In genomic region chr2:242085941-242086621, GRCh38 we compare ENCODE assay signal across 8 cellular contexts.
DNase-seq lines count a peak whose midpoint lies in the region; ATAC-seq and TF ChIP-seq lines count a peak whose summit lies in the region.

No MANE protein-coding gene starts in this region.

- peaks cover 10% of the 10 kb centered on the region; the same call in 1 of the 2 replicates for H3K27me3 ChIP-seq in BLaER1
- H3K27me3 ChIP-seq in SJSA1 (replicated peaks): no peaks in the 10 kb centered on the region

- H3K9ac ChIP-seq in BLaER1: peak overlapping the region; percentile 25

- peaks cover 5% of the 10 kb centered on the region for H3K36me3 Mint-ChIP-seq in stimulated activated effector memory CD8-positive, alpha-beta T cell treated with anti-CD3 and anti-CD28 coated beads, Interleukin-12 subunit alpha, Interleukin-12 subunit beta, amount 100 ng/mL, for 72 hours

- DNase-seq in SJSA1 (ENCODE audit: low read depth in 1 of 2, low spot score in 2 of 2) (peak in 1 of 2 experiments; percentile 49), fibroblast of villous mesenchyme (ENCODE audit: low read depth) (peak; percentile 28), NCI-H2171 treated with DMSO at 0.1 percent for 48 hours (lab: John Stamatoyannopoulos, UW) (no peak)
- DNase-seq in stimulated activated effector memory CD8-positive, alpha-beta T cell treated with anti-CD3 and anti-CD28 coated beads, Interleukin-12 subunit alpha, Interleukin-12 subunit beta, amount 100 ng/mL, for 72 hours (ENCODE audit: low spot score in 2 of 2): peak in 1 of 2 donors; percentile 65

- peaks cover 10% of the 10 kb centered on the region; the same call in 1 of the 2 replicates for H4K20me1 ChIP-seq in BLaER1

- peak overlapping the region; percentile 91 for H3K4me2 ChIP-seq in BLaER1

- H3K27ac Mint-ChIP-seq in stimulated activated effector memory CD8-positive, alpha-beta T cell treated with anti-CD3 and anti-CD28 coated beads, Interleukin-12 subunit alpha, Interleukin-12 subunit beta, amount 100 ng/mL, for 72 hours: no peak overlapping the region

- peak overlapping the region; percentile 40 for H3K4me3 Mint-ChIP-seq in stimulated activated effector memory CD8-positive, alpha-beta T cell treated with anti-CD3 and anti-CD28 coated beads, Interleukin-12 subunit alpha, Interleukin-12 subunit beta, amount 100 ng/mL, for 72 hours

- H3K4me1 ChIP-seq in BLaER1 (peaks cover 24% of the 10 kb centered on the region), SJSA1 (replicated peaks) (peaks cover 7% of the 10 kb centered on the region)

- H3K36me3 ChIP-seq in BLaER1: no peaks in the 10 kb centered on the region
- no peaks in the 10 kb centered on the region for H3K36me3 ChIP-seq in SJSA1

- H3K27ac ChIP-seq in BLaER1 (peak overlapping the region; percentile 65), SJSA1 (peak overlapping the region; percentile 50)

- H3K4me3 ChIP-seq in BLaER1 (no peak overlapping the region), SJSA1 (peak overlapping the region; percentile 8; the same call in 1 of the 2 replicates), fibroblast of villous mesenchyme (ENCODE audit: low read depth, low read length) (no peak overlapping the region)

- no peak for TF ChIP-seq CTCF in fibroblast of villous mesenchyme (IDR thresholded peaks at IDR 0.05; ENCODE audit: insufficient read depth, low read depth, low read length)

- H3K9me3 ChIP-seq in BLaER1 (no peaks in the 10 kb centered on the region), SJSA1 (replicated peaks) (no peaks in the 10 kb centered on the region)

- ATAC-seq in GM21619 (IDR thresholded peaks at IDR 0.05; ENCODE audit: unreplicated experiment): peak; percentile 29
- peak; percentile 83 for ATAC-seq in stimulated activated effector memory CD8-positive, alpha-beta T cell treated with anti-CD3 and anti-CD28 coated beads, Interleukin-12 subunit alpha, Interleukin-12 subunit beta, amount 100 ng/mL, for 72 hours
- no peak for ATAC-seq in HG02938 (IDR thresholded peaks at IDR 0.05; ENCODE audit: unreplicated experiment)
- no peak for ATAC-seq in GM21515 (IDR thresholded peaks at IDR 0.05; ENCODE audit: unreplicated experiment)

- H3K4me1 Mint-ChIP-seq in stimulated activated effector memory CD8-positive, alpha-beta T cell treated with anti-CD3 and anti-CD28 coated beads, Interleukin-12 subunit alpha, Interleukin-12 subunit beta, amount 100 ng/mL, for 72 hours: peaks cover 24% of the 10 kb centered on the region

- no peaks in the 10 kb centered on the region for H3K9me3 Mint-ChIP-seq in stimulated activated effector memory CD8-positive, alpha-beta T cell treated with anti-CD3 and anti-CD28 coated beads, Interleukin-12 subunit alpha, Interleukin-12 subunit beta, amount 100 ng/mL, for 72 hours

Comparison
In these comparisons a context has a peak if more than half of its experiments do, and no peak if none do; other contexts are left out.
1. ATAC-seq: peak in GM21619 (single experiment) and stimulated activated effector memory CD8-positive, alpha-beta T cell treated with anti-CD3 and anti-CD28 coated beads, Interleukin-12 subunit alpha, Interleukin-12 subunit beta, amount 100 ng/mL, for 72 hours (single experiment); none in HG02938 (single experiment) and GM21515 (single experiment).